ENCODE assay signal across 1 cellular context in genomic region chrX:49840679-49841078, GRCh38.
TF ChIP-seq lines count a peak whose summit lies in the region.

No MANE protein-coding gene starts in this region.

TF ChIP-seq in HepG2, 621 proteins besides CTCF, POLR2A, EP300 and RAD21 (continued from another document and continues in another):
- TF ChIP-seq, protein P1, sequence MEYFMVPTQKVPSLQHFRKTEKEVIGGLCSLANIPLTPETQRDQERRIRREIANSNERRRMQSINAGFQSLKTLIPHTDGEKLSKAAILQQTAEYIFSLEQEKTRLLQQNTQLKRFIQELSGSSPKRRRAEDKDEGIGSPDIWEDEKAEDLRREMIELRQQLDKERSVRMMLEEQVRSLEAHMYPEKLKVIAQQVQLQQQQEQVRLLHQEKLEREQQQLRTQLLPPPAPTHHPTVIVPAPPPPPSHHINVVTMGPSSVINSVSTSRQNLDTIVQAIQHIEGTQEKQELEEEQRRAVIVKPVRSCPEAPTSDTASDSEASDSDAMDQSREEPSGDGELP (IDR thresholded peaks at IDR 0.05; ENCODE audit: borderline replicate concordance, low read depth): peak; percentile 41; the same call in 1 of the 2 replicates
- TF ChIP-seq HOXA3 (CRISPR knock-in tag; IDR thresholded peaks at IDR 0.05): peak; percentile 60
- no peak for TF ChIP-seq LCORL (IDR thresholded peaks at IDR 0.05)
- 0 out of 2 replicates have a peak, but pooled peaks have one; percentile 25 for TF ChIP-seq LCORL (CRISPR knock-in tag; IDR thresholded peaks at IDR 0.05)
- TF ChIP-seq ZNF644 (CRISPR knock-in tag; IDR thresholded peaks at IDR 0.05; ENCODE audit: low read depth): peak; percentile 48; the same call in 1 of the 2 replicates
- TF ChIP-seq, protein P2, sequence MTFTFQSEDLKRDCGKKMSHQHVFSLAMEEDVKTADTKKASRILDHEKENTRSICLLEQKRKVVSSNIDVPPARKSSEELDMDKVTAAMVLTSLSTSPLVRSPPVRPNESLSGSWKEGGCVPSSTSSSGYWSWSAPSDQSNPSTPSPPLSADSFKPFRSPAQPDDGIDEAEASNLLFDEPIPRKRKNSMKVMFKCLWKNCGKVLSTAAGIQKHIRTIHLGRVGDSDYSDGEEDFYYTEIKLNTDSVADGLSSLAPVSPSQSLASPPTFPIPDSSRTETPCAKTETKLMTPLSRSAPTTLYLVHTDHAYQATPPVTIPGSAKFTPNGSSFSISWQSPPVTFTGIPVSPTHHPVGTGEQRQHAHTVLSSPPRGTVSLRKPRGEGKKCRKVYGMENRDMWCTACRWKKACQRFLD (CRISPR knock-in tag; IDR thresholded peaks at IDR 0.05; ENCODE audit: borderline replicate concordance): no peak
- no peak for TF ChIP-seq ATF2 (CRISPR knock-in tag; IDR thresholded peaks at IDR 0.05)
- peak; percentile 28; the same call in 1 of the 2 replicates for TF ChIP-seq MEF2D (CRISPR knock-in tag; IDR thresholded peaks at IDR 0.05)
- TF ChIP-seq RCOR2 (CRISPR knock-in tag; IDR thresholded peaks at IDR 0.05): 0 out of 2 replicates have a peak, but pooled peaks have one; percentile 36
- TF ChIP-seq ZSCAN20 (CRISPR knock-in tag; IDR thresholded peaks at IDR 0.05; ENCODE audit: borderline replicate concordance): no peak
- no peak for TF ChIP-seq ZNF251 (CRISPR knock-in tag; IDR thresholded peaks at IDR 0.05)
- 0 out of 4 replicates have a peak, but pooled peaks of 1 of the 2 experiments have one; percentile 56 for TF ChIP-seq HMGXB4 (CRISPR knock-in tag; IDR thresholded peaks at IDR 0.05; ENCODE audit: borderline replicate concordance in 1 of 2, low read depth in 1 of 2)
- peak; percentile 32; the same call in 1 of the 2 replicates for TF ChIP-seq RXRB (CRISPR knock-in tag; IDR thresholded peaks at IDR 0.05; ENCODE audit: borderline replicate concordance)
- peak; percentile 60 for TF ChIP-seq ZNF501 (CRISPR knock-in tag; IDR thresholded peaks at IDR 0.05)
- TF ChIP-seq ZNF850 (CRISPR knock-in tag; conservative IDR thresholded peaks at IDR 0.05): no peak
- peak; percentile 59 for TF ChIP-seq FOXJ3 (CRISPR knock-in tag; IDR thresholded peaks at IDR 0.05; ENCODE audit: borderline replicate concordance)
- TF ChIP-seq ZMYM4 (CRISPR knock-in tag; IDR thresholded peaks at IDR 0.05): peak; percentile 77
- no peak for TF ChIP-seq ZNF891 (CRISPR knock-in tag; IDR thresholded peaks at IDR 0.05)
- TF ChIP-seq, protein P3, sequence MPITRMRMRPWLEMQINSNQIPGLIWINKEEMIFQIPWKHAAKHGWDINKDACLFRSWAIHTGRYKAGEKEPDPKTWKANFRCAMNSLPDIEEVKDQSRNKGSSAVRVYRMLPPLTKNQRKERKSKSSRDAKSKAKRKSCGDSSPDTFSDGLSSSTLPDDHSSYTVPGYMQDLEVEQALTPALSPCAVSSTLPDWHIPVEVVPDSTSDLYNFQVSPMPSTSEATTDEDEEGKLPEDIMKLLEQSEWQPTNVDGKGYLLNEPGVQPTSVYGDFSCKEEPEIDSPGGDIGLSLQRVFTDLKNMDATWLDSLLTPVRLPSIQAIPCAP (CRISPR knock-in tag; IDR thresholded peaks at IDR 0.05; ENCODE audit: low read depth): no peak
- no peak for TF ChIP-seq KDM5A (IDR thresholded peaks at IDR 0.05; ENCODE audit: borderline replicate concordance, low read length)
- TF ChIP-seq FOXO1 (CRISPR knock-in tag; IDR thresholded peaks at IDR 0.05): peak; percentile 66
- TF ChIP-seq NRL (CRISPR knock-in tag; IDR thresholded peaks at IDR 0.05; ENCODE audit: borderline replicate concordance): no peak
- TF ChIP-seq GABPB1 (CRISPR knock-in tag; IDR thresholded peaks at IDR 0.05): peak; percentile 79
- TF ChIP-seq IRF2 (CRISPR knock-in tag; IDR thresholded peaks at IDR 0.05): peak; percentile 68; the same call in 1 of the 2 replicates
- TF ChIP-seq, protein P4, sequence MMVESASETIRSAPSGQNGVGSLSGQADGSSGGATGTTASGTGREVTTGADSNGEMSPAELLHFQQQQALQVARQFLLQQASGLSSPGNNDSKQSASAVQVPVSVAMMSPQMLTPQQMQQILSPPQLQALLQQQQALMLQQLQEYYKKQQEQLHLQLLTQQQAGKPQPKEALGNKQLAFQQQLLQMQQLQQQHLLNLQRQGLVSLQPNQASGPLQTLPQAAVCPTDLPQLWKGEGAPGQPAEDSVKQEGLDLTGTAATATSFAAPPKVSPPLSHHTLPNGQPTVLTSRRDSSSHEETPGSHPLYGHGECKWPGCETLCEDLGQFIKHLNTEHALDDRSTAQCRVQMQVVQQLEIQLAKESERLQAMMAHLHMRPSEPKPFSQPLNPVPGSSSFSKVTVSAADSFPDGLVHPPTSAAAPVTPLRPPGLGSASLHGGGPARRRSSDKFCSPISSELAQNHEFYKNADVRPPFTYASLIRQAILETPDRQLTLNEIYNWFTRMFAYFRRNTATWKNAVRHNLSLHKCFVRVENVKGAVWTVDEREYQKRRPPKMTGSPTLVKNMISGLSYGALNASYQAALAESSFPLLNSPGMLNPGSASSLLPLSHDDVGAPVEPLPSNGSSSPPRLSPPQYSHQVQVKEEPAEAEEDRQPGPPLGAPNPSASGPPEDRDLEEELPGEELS (CRISPR knock-in tag; IDR thresholded peaks at IDR 0.05): peak; percentile 49
- no peak for TF ChIP-seq EEA1 (CRISPR knock-in tag; IDR thresholded peaks at IDR 0.05; ENCODE audit: borderline replicate concordance)
- no peak for TF ChIP-seq RBM39 (IDR thresholded peaks at IDR 0.05; ENCODE audit: low read depth, low read length, poor library complexity, severe bottlenecking)
- no peak for TF ChIP-seq ZNF329 (CRISPR knock-in tag; IDR thresholded peaks at IDR 0.05; ENCODE audit: low read depth)
- TF ChIP-seq RFXAP (CRISPR knock-in tag; IDR thresholded peaks at IDR 0.05; ENCODE audit: borderline replicate concordance): no peak; the same call in 1 of the 2 replicates
- peak; percentile 51; the same call in 1 of the 2 replicates for TF ChIP-seq MIER3 (CRISPR knock-in tag; IDR thresholded peaks at IDR 0.05; ENCODE audit: borderline replicate concordance)
- peak; percentile 89 for TF ChIP-seq ELF3 (CRISPR knock-in tag; IDR thresholded peaks at IDR 0.05)
- TF ChIP-seq, protein P5, sequence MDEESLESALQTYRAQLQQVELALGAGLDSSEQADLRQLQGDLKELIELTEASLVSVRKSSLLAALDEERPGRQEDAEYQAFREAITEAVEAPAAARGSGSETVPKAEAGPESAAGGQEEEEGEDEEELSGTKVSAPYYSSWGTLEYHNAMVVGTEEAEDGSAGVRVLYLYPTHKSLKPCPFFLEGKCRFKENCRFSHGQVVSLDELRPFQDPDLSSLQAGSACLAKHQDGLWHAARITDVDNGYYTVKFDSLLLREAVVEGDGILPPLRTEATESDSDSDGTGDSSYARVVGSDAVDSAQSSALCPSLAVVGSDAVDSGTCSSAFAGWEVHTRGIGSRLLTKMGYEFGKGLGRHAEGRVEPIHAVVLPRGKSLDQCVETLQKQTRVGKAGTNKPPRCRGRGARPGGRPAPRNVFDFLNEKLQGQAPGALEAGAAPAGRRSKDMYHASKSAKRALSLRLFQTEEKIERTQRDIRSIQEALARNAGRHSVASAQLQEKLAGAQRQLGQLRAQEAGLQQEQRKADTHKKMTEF (CRISPR knock-in tag; IDR thresholded peaks at IDR 0.05): 0 out of 2 replicates have a peak, but pooled peaks have one; percentile 23
- TF ChIP-seq MYC (CRISPR knock-in tag; IDR thresholded peaks at IDR 0.05; ENCODE audit: borderline replicate concordance): peak; percentile 32; the same call in 1 of the 2 replicates
- TF ChIP-seq GABPA (IDR thresholded peaks at IDR 0.05; ENCODE audit: low read depth, low read length): no peak
- TF ChIP-seq GABPA (CRISPR knock-in tag; IDR thresholded peaks at IDR 0.05; ENCODE audit: low read depth): peak; percentile 85
- TF ChIP-seq, protein P6, sequence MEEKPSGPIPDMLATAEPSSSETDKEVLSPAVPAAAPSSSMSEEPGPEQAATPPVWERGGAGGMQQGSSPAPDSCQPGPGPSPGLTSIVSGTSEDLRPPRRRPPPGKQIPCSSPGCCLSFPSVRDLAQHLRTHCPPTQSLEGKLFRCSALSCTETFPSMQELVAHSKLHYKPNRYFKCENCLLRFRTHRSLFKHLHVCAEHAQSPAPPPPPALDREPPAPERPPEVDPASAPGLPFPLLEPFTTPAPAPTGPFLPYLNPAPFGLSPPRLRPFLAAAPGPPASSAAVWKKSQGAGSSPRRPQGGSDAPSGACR (CRISPR knock-in tag; IDR thresholded peaks at IDR 0.05): no peak
- TF ChIP-seq, protein P7, sequence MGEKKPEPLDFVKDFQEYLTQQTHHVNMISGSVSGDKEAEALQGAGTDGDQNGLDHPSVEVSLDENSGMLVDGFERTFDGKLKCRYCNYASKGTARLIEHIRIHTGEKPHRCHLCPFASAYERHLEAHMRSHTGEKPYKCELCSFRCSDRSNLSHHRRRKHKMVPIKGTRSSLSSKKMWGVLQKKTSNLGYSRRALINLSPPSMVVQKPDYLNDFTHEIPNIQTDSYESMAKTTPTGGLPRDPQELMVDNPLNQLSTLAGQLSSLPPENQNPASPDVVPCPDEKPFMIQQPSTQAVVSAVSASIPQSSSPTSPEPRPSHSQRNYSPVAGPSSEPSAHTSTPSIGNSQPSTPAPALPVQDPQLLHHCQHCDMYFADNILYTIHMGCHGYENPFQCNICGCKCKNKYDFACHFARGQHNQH (CRISPR knock-in tag; IDR thresholded peaks at IDR 0.05): peak; percentile 72; the same call in 1 of the 2 replicates
- peak; percentile 57; the same call in 1 of the 2 replicates for TF ChIP-seq ZFX (CRISPR knock-in tag; IDR thresholded peaks at IDR 0.05; ENCODE audit: low read depth)
- TF ChIP-seq FOXK1 (CRISPR knock-in tag; IDR thresholded peaks at IDR 0.05; ENCODE audit: borderline replicate concordance, low read depth): peak; percentile 30; the same call in 1 of the 2 replicates
- TF ChIP-seq TEAD2 (CRISPR knock-in tag; IDR thresholded peaks at IDR 0.05): no peak
- peak; percentile 44; the same call in 1 of the 2 replicates for TF ChIP-seq SP4 (CRISPR knock-in tag; IDR thresholded peaks at IDR 0.05)
- no peak for TF ChIP-seq FOXP1 (IDR thresholded peaks at IDR 0.05)
- TF ChIP-seq FOXP1 (CRISPR knock-in tag; IDR thresholded peaks at IDR 0.05): 0 out of 2 replicates have a peak, but pooled peaks have one; percentile 19
- TF ChIP-seq KAT8 (CRISPR knock-in tag; IDR thresholded peaks at IDR 0.05): peak; percentile 42; the same call in 1 of the 2 replicates
- TF ChIP-seq ZNF343 (CRISPR knock-in tag; IDR thresholded peaks at IDR 0.05): no peak
- TF ChIP-seq SOX5 (CRISPR knock-in tag; IDR thresholded peaks at IDR 0.05; ENCODE audit: borderline replicate concordance): peak; percentile 43; the same call in 1 of the 2 replicates
- TF ChIP-seq MED1 (CRISPR knock-in tag; IDR thresholded peaks at IDR 0.05): peak; percentile 59
- no peak for TF ChIP-seq CHD4 (IDR thresholded peaks at IDR 0.05; ENCODE audit: borderline replicate concordance, low read length)
- TF ChIP-seq FOXA3 (CRISPR knock-in tag; IDR thresholded peaks at IDR 0.05): peak; percentile 37; the same call in 1 of the 2 replicates
- no peak for TF ChIP-seq ZNF773 (CRISPR knock-in tag; IDR thresholded peaks at IDR 0.05; ENCODE audit: borderline replicate concordance)
- TF ChIP-seq, protein P8, sequence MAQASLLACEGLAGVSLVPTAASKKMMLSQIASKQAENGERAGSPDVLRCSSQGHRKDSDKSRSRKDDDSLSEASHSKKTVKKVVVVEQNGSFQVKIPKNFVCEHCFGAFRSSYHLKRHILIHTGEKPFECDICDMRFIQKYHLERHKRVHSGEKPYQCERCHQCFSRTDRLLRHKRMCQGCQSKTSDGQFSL (CRISPR knock-in tag; IDR thresholded peaks at IDR 0.05): peak; percentile 99
- peak; percentile 80; the same call in 1 of the 3 replicates for TF ChIP-seq MXI1 (IDR thresholded peaks at IDR 0.05; ENCODE audit: borderline replicate concordance, low read depth, low read length)
- TF ChIP-seq RFX1 (IDR thresholded peaks at IDR 0.05): peak; percentile 86
- 0 out of 2 replicates have a peak, but pooled peaks have one; percentile 37 for TF ChIP-seq HOXA5 (CRISPR knock-in tag; IDR thresholded peaks at IDR 0.05)
